ENCODE assay signal across 25 cellular contexts in the genomic region with DNA sequence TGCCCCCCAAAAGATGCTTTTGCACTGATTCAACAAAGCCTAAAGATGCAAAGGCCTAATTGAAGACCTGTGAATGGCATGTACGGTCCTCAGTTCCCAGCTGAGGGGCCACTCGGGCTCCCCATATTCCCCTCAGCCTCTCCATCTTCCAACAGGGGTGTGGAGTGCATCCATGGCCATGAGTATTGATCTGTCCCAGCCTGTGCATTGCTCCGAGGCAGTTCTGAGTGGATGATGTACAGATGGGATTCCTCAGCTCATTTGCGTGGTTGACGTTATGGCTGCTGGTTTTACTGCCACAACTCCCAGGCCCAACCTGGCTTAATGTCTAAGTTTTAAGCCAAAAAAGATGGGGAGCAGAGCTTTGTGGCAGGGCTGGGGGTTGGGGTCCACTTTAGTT.
"Had no signal": no experiment of that assay in that cellular context is flagged by ENCODE, and none has a peak within 500 bp of the region (broad histone marks: within the 10 kb centered on the region; RNA-seq: fewer than 3 reads in every experiment).

No MANE protein-coding gene starts in this region.

- ATAC-seq: esophagus mucosa; gastrocnemius medialis; left lobe of liver; natural killer cell; stimulated activated memory B cell treated with anti-CD40 and anti-IgM and Interleukin-4, amounts not matched to agents 10 μg/mL and 1 μg/mL and 100 μg/mL, for 72 hours; stimulated activated naive CD8-positive, alpha-beta T cell treated with anti-CD3 and anti-CD28 coated beads, Interleukin-15, Interleukin-2, amounts not matched to agents 100 U/mL and 50 U/mL, for 24 hours had no signal

- H3K27me3 ChIP-seq: colonic mucosa, gastrocnemius medialis, right atrium auricular region, spleen, testis, tibial artery, upper lobe of left lung had no signal

- H3K27me3 Mint-ChIP-seq: memory B cell; stimulated activated memory B cell treated with anti-CD40 and anti-IgM and Interleukin-4, amounts not matched to agents 10 μg/mL and 1 μg/mL and 100 μg/mL, for 72 hours had no signal

- H3K4me3 ChIP-seq: colonic mucosa, gastrocnemius medialis, lung, prostate gland, right atrium auricular region, skin epidermis, spleen, testis, tibial artery, upper lobe of left lung had no signal

- H3K27ac Mint-ChIP-seq: dendritic cell treated with granulocyte-macrophage colony-stimulating factor and Interleukin-4, amounts not matched to agents 40 ng/mL and 50 ng/mL, for 4 days; endodermal cell; memory B cell; stimulated activated memory B cell treated with anti-CD40 and anti-IgM and Interleukin-4, amounts not matched to agents 10 μg/mL and 1 μg/mL and 100 μg/mL, for 72 hours had no signal

- H3K4me3 Mint-ChIP-seq: dendritic cell treated with granulocyte-macrophage colony-stimulating factor and Interleukin-4, amounts not matched to agents 40 ng/mL and 50 ng/mL, for 4 days; endodermal cell; memory B cell; stimulated activated memory B cell treated with anti-CD40 and anti-IgM and Interleukin-4, amounts not matched to agents 10 μg/mL and 1 μg/mL and 100 μg/mL, for 72 hours had no signal

- H3K4me1 ChIP-seq: prostate gland had no signal

- H3K9me3 Mint-ChIP-seq: endodermal cell; memory B cell; natural killer cell; stimulated activated memory B cell treated with anti-CD40 and anti-IgM and Interleukin-4, amounts not matched to agents 10 μg/mL and 1 μg/mL and 100 μg/mL, for 72 hours had no signal

- H3K9me3 ChIP-seq: colonic mucosa, gastrocnemius medialis, prostate gland, right atrium auricular region, spleen, testis, tibial artery, upper lobe of left lung had no signal

- FAIRE-seq: kidney, urothelium cell line had no signal

- DNase-seq: colonic mucosa; effector CD8-positive, alpha-beta T cell; endodermal cell; foreskin fibroblast; gastrocnemius medialis; kidney; natural killer cell; spleen; stimulated activated CD4-positive, alpha-beta T cell treated with anti-CD3 and anti-CD28 coated beads, Interleukin-4, amount 100 ng/mL, for 4 hours; stimulated activated naive CD8-positive, alpha-beta T cell treated with anti-CD3 and anti-CD28 coated beads, Interleukin-15, Interleukin-2, amounts not matched to agents 100 U/mL and 50 U/mL, for 24 hours; substantia nigra; testis; tibial artery; upper lobe of left lung had no signal

- H3K27ac ChIP-seq: colonic mucosa, epithelial cell of prostate, gastrocnemius medialis, prostate gland, right atrium auricular region, skin epidermis, spleen, testis, tibial artery had no signal

- H3K36me3 Mint-ChIP-seq: natural killer cell had no signal
